Comparison of ENCODE assay signal across 8 cellular contexts in genomic region chr3:185983495-185984141, GRCh38. TPM values are rescaled to one million over a fixed set of nuclear protein-coding genes. Genes with fewer than 3 reads are reported as not detected.
DNase-seq lines count a peak whose midpoint lies in the region; ATAC-seq and TF ChIP-seq lines count a peak whose summit lies in the region.

No MANE protein-coding gene starts in this region.

- no peak overlapping the region for H3K27ac ChIP-seq in SJSA1
- H3K27ac ChIP-seq in ovary: no peak overlapping the region

- TF ChIP-seq POLR2A in ovary (IDR thresholded peaks at IDR 0.05): no peak

- H3K27me3 ChIP-seq in SJSA1 (replicated peaks) (no peaks in the 10 kb centered on the region), ovary (no peaks in the 10 kb centered on the region)

- ATAC-seq in HG03039 (IDR thresholded peaks at IDR 0.05; ENCODE audit: unreplicated experiment): no peak
- ATAC-seq in GM21423 (IDR thresholded peaks at IDR 0.05; ENCODE audit: unreplicated experiment): no peak

- no peaks in the 10 kb centered on the region for H3K9me3 Mint-ChIP-seq in activated naive CD4-positive, alpha-beta T cell treated with anti-CD3 and anti-CD28 coated beads for 36 hours
- H3K9me3 Mint-ChIP-seq in glutamatergic neuron (ENCODE audit: unreplicated experiment): no peaks in the 10 kb centered on the region

- no peaks in the 10 kb centered on the region for H3K36me3 Mint-ChIP-seq in activated naive CD4-positive, alpha-beta T cell treated with anti-CD3 and anti-CD28 coated beads for 36 hours (ENCODE audit: low read depth)
- no peaks in the 10 kb centered on the region for H3K36me3 Mint-ChIP-seq in glutamatergic neuron (ENCODE audit: unreplicated experiment)

- H3K27ac Mint-ChIP-seq in activated naive CD4-positive, alpha-beta T cell treated with anti-CD3 and anti-CD28 coated beads for 36 hours: peak overlapping the region; percentile 41
- H3K27ac Mint-ChIP-seq in glutamatergic neuron (ENCODE audit: unreplicated experiment): no peak overlapping the region

- no peak for TF ChIP-seq EP300 in ovary (IDR thresholded peaks at IDR 0.05)

- H3K4me3 ChIP-seq in SJSA1 (no peak overlapping the region), ovary (no peak overlapping the region)

- POLR2A ChIA-PET in GM10248 (lab: Yijun Ruan, JAX): no interaction called here

- peaks cover 8% of the 10 kb centered on the region for H3K27me3 Mint-ChIP-seq in activated naive CD4-positive, alpha-beta T cell treated with anti-CD3 and anti-CD28 coated beads for 36 hours (ENCODE audit: low read depth)
- peaks cover 2% of the 10 kb centered on the region for H3K27me3 Mint-ChIP-seq in glutamatergic neuron (ENCODE audit: unreplicated experiment)

- 8 to 13% (median 12%) methylated on average over 20 to 23 of the region's 23 CpGs for WGBS in ovary, 3 donors

- H3K36me3 ChIP-seq in SJSA1 (no peaks in the 10 kb centered on the region), ovary (no peaks in the 10 kb centered on the region)

- DNase-seq in GM10248 (ENCODE audit: extremely low spot score) (peak; percentile 81), M059J (ENCODE audit: low read depth) (peak; percentile 76), SJSA1 (ENCODE audit: low read depth in 1 of 2, low spot score in 2 of 2) (peak; percentile 65), glutamatergic neuron (peak; percentile 76), ovary (peak; percentile 50 to 72 (median 64))
- DNase-seq in activated naive CD4-positive, alpha-beta T cell treated with anti-CD3 and anti-CD28 coated beads for 36 hours: peak; percentile 67

- H3K4me1 ChIP-seq in SJSA1 (replicated peaks) (peaks cover 5% of the 10 kb centered on the region; the same call in 1 of the 2 replicates), ovary (ENCODE audit: insufficient read depth) (no peaks in the 10 kb centered on the region)

- CTCF ChIA-PET in GM10248 (lab: Yijun Ruan, JAX): interaction anchor here (0.7 to 9.8 kb wide), 46 partner anchors 9 to 633 kb away, joined by 3 to 105 read pairs (median 4); partner anchors contain the start of genes AHSG and ETV5
- CTCF ChIA-PET in activated naive CD4-positive, alpha-beta T cell treated with anti-CD3 and anti-CD28 coated beads for 36 hours (lab: Charles Lee): interaction anchor here (0.7 to 4.5 kb wide), 28 partner anchors 9 to 634 kb away, joined by 3 to 41 read pairs (median 4); partner anchors contain the start of gene TBCCD1

- H3K4me3 Mint-ChIP-seq in activated naive CD4-positive, alpha-beta T cell treated with anti-CD3 and anti-CD28 coated beads for 36 hours: no peak overlapping the region
- H3K4me3 Mint-ChIP-seq in glutamatergic neuron (ENCODE audit: unreplicated experiment): peak overlapping the region; percentile 57

- peaks cover 3% of the 10 kb centered on the region for H3K4me1 Mint-ChIP-seq in activated naive CD4-positive, alpha-beta T cell treated with anti-CD3 and anti-CD28 coated beads for 36 hours (ENCODE audit: low read depth)
- H3K4me1 Mint-ChIP-seq in glutamatergic neuron (ENCODE audit: low read depth, unreplicated experiment): peaks cover 3% of the 10 kb centered on the region

- intact Hi-C loops in activated naive CD4-positive, alpha-beta T cell treated with anti-CD3 and anti-CD28 coated beads for 36 hours (cut with micrococcal nuclease): loop anchor here (1.0 kb wide), 3 partner anchors 259 to 634 kb away; no protein-coding TSS in a partner anchor
- intact Hi-C loops in ovary (cut with DNase I): loop anchor here (5.0 to 10.0 kb wide), 4 partner anchors 261 to 559 kb away; partner anchors contain the start of gene CRYGS (in 3 of the 4)

- H3K9me3 ChIP-seq in SJSA1 (replicated peaks): no peaks in the 10 kb centered on the region
- H3K9me3 ChIP-seq in ovary: no peaks in the 10 kb centered on the region

- TF ChIP-seq CTCF in GM10248 (IDR thresholded peaks at IDR 0.05; ENCODE audit: control extremely low read depth, extremely low read depth, low read depth, missing control alignments): peak; percentile 89
- peak; percentile 94 for TF ChIP-seq CTCF in glutamatergic neuron (IDR thresholded peaks at IDR 0.05; ENCODE audit: partially characterized antibody, unreplicated experiment)
- TF ChIP-seq CTCF in ovary (IDR thresholded peaks at IDR 0.05): peak; percentile 69 to 75 (median 75)

RNA-seq across cellular contexts. Expression of gene TRA2B, which starts 45.8 kb away (rescaled TPM):
- total RNA-seq in M059J (2014; rRNA removed; shearing (Covaris generic)): 268 and 348 TPM in 2 replicates
- total RNA-seq in SJSA1 (2014; rRNA removed; shearing (Covaris generic)): 157 and 210 TPM in 2 replicates
- 100 to 1,000 TPM; 172 to 176 TPM for total RNA-seq in activated naive CD4-positive, alpha-beta T cell treated with anti-CD3 and anti-CD28 coated beads for 36 hours
- total RNA-seq in glutamatergic neuron (ENCODE audit: unreplicated experiment) (160 TPM), ovary (100 to 1,000 TPM; 108 to 158 (median 119) TPM)
- 100 to 1,000 TPM in 1 of 2 donors, 10 to 100 TPM in 1; 83.0 to 132 TPM for polyA plus RNA-seq in ovary
